Comparison of ENCODE assay signal across 26 cellular contexts in genomic region chr11:38416141-38416540, GRCh38.
"Had no signal": no experiment of that assay in that cellular context is flagged by ENCODE, and none has a peak within 500 bp of the region (broad histone marks: within the 10 kb centered on the region; RNA-seq: fewer than 3 reads in every experiment).

No MANE protein-coding gene starts in this region.

- ATAC-seq: gastrocnemius medialis; left colon; lower lobe of right lung; mucosa of descending colon; pancreas; sciatic nerve; stimulated activated effector memory CD8-positive, alpha-beta T cell treated with anti-CD3 and anti-CD28 coated beads, Interleukin-12 subunit alpha, Interleukin-12 subunit beta, amount 100 ng/mL, for 72 hours had no signal

- H3K27ac ChIP-seq: epithelial cell of prostate, esophagus squamous epithelium, gastrocnemius medialis, lower lobe of right lung, pancreas, prostate gland, skin epidermis, tibial nerve had no signal

- H3K4me1 ChIP-seq: esophagus squamous epithelium, gastrocnemius medialis, lower lobe of right lung, pancreas, prostate gland, tibial nerve had no signal

- H3K4me3 ChIP-seq: esophagus squamous epithelium, gastrocnemius medialis, lower lobe of right lung, mucosa of descending colon, pancreas, prostate gland, skin epidermis, tibial nerve had no signal

- H3K27me3 ChIP-seq: esophagus squamous epithelium, gastrocnemius medialis, pancreas, tibial nerve had no signal

- H3K36me3 ChIP-seq: esophagus squamous epithelium, gastrocnemius medialis, lower lobe of right lung, pancreas, prostate gland, tibial nerve had no signal

- H3K9me3 ChIP-seq: gastrocnemius medialis, lower lobe of right lung, pancreas, prostate gland, tibial nerve had no signal

- DNase-seq: activated CD4-positive, alpha-beta memory T cell treated with anti-CD3 and anti-CD28 coated beads for 36 hours; activated CD4-positive, alpha-beta T cell treated with anti-CD3 and anti-CD28 coated beads, Interleukin-2, amount 10 ng/mL, durations not matched to agents 24 days and 14 days; activated CD4-positive, CD25-positive, alpha-beta regulatory T cell treated with anti-CD3 and anti-CD28 coated beads, Interleukin-2, amount 50 U/mL, for 72 hours; activated CD8-positive, alpha-beta memory T cell treated with anti-CD3 and anti-CD28 coated beads, Interleukin-2, amount 50 U/mL, for 48 hours; activated gamma-delta T cell; activated naive CD4-positive, alpha-beta T cell treated with anti-CD3 and anti-CD28 coated beads, Interleukin-2, amount 10 ng/mL, durations not matched to agents 7 days and 5 days; activated T-cell treated with anti-CD3 and anti-CD28 coated beads, Interleukin-2, amount 50 U/mL, for 24 hours; esophagus squamous epithelium; gastrocnemius medialis; hippocampal formation; kidney; left colon; lower lobe of right lung; mucosa of descending colon; nephron progenitor cell; pancreas; retina; stimulated activated CD4-positive, alpha-beta T cell treated with anti-CD3 and anti-CD28 coated beads, Interleukin-4, amount 100 ng/mL, for 24 hours; substantia nigra; T-helper 2 cell had no signal
